In the genomic region with DNA sequence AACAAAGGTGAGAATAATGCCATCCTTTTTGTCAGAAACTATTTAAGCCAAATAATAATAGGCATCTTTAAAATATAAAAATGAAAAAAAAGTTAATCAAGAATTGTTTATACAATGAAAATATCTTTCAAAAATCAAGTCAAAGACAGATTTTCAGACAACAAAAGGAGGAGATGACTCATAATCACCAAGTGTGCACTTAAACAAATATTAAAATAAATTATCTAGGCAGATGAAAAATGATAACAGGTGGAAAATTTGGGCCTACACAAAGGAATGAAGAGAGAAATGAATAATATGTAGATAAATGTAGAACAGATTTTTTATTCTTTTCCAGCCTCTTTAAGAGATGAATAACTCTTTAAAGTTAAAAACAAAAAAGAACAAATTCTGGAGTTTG, we compare ENCODE assay signal across 23 cellular contexts.
"Had no signal": no experiment of that assay in that cellular context is flagged by ENCODE, and none has a peak within 500 bp of the region (broad histone marks: within the 10 kb centered on the region; RNA-seq: fewer than 3 reads in every experiment).

No MANE protein-coding gene starts in this region.

- H3K27me3 Mint-ChIP-seq: memory B cell; naive thymus-derived CD8-positive, alpha-beta T cell; stimulated activated naive B cell treated with anti-CD40 and anti-IgM and Interleukin-4, amounts not matched to agents 10 μg/mL and 1 μg/mL and 100 μg/mL, for 72 hours; stimulated activated naive CD8-positive, alpha-beta T cell treated with anti-CD3 and anti-CD28 coated beads, Interleukin-15, Interleukin-2, amounts not matched to agents 100 ng/mL and 50 ng/mL, for 24 hours had no signal

- DNase-seq: effector CD8-positive, alpha-beta T cell; erythroblast; esophagus squamous epithelium; foreskin melanocyte; hypothalamus; immature natural killer cell; islet precursor cell; left ventricle myocardium superior; lower lobe of right lung; naive thymus-derived CD8-positive, alpha-beta T cell; nephron progenitor cell; nucleus accumbens; posterior cingulate gyrus; psoas muscle; right cardiac atrium; sigmoid colon; stimulated activated CD4-positive, alpha-beta T cell treated with anti-CD3 and anti-CD28 coated beads, Interleukin-15, amount 100 ng/mL, for 24 hours; stimulated activated CD4-positive, alpha-beta T cell treated with anti-CD3 and anti-CD28 coated beads, Interleukin-2, amount 100 ng/mL, for 48 hours; stimulated activated naive B cell treated with anti-CD40 and anti-IgM and Interleukin-4, amounts not matched to agents 10 μg/mL and 1 μg/mL and 100 μg/mL, for 72 hours; upper lobe of left lung had no signal

- H3K27ac Mint-ChIP-seq: immature natural killer cell; memory B cell; mesothelial cell of epicardium; nephron progenitor cell; stimulated activated naive B cell treated with anti-CD40 and anti-IgM and Interleukin-4, amounts not matched to agents 10 μg/mL and 1 μg/mL and 100 μg/mL, for 72 hours had no signal

- H3K4me1 Mint-ChIP-seq: mesothelial cell of epicardium, nephron progenitor cell had no signal

- ATAC-seq: left ventricle myocardium superior; lower lobe of right lung; naive thymus-derived CD8-positive, alpha-beta T cell; psoas muscle; right cardiac atrium; stimulated activated naive B cell treated with anti-CD40 and anti-IgM and Interleukin-4, amounts not matched to agents 10 μg/mL and 1 μg/mL and 100 μg/mL, for 72 hours had no signal

- H3K4me3 Mint-ChIP-seq: immature natural killer cell; memory B cell; mesothelial cell of epicardium; naive thymus-derived CD8-positive, alpha-beta T cell; nephron progenitor cell; stimulated activated naive B cell treated with anti-CD40 and anti-IgM and Interleukin-4, amounts not matched to agents 10 μg/mL and 1 μg/mL and 100 μg/mL, for 72 hours; stimulated activated naive CD8-positive, alpha-beta T cell treated with anti-CD3 and anti-CD28 coated beads, Interleukin-15, Interleukin-2, amounts not matched to agents 100 ng/mL and 50 ng/mL, for 24 hours had no signal
